Comparison of ENCODE assay signal across 8 cellular contexts in the genomic region with DNA sequence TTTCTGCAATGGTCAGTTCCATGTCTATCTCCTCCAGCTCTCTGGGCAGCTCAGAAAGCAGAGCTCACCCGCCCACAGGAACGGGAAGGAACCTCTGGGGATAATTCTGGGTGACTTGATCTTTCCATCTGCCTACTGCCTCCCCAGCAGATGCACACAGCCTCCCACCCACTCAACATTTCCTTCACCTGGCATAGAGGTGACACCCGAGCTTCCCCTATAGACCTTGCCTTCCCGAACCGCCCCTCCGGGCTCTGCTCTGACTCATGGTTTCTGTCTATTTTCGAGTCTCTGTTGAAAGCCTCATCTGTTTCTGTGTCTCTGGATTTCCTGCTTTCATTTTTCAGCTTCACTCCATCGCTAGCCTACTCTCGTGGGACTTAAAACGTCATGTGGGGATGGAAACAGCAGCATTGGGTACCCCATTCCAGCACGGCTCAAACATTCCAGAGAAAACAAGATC. TPM values are rescaled to one million over a fixed set of nuclear protein-coding genes. Genes with fewer than 3 reads are reported as not detected.
DNase-seq lines count a peak whose midpoint lies in the region; ATAC-seq and TF ChIP-seq lines count a peak whose summit lies in the region.

No MANE protein-coding gene starts in this region.

- H3K27ac ChIP-seq in WERI-Rb-1: no peak overlapping the region

- no peaks in the 10 kb centered on the region for H3K9me3 ChIP-seq in WERI-Rb-1 (ENCODE audit: severe bottlenecking)

- H3K36me3 ChIP-seq in WERI-Rb-1: peaks cover 16% of the 10 kb centered on the region

- no peaks in the 10 kb centered on the region for H3K27me3 ChIP-seq in WERI-Rb-1 (ENCODE audit: insufficient read depth, low read depth, severe bottlenecking)

- intact Hi-C loops in dendritic cell treated with granulocyte-macrophage colony-stimulating factor and Interleukin-4, amounts not matched to agents 40 ng/mL and 50 ng/mL, for 4 days (cut with micrococcal nuclease): no loop called here
- intact Hi-C loops in posterior cingulate gyrus (cut with DNase I): no loop called here

- H3K4me3 Mint-ChIP-seq in dendritic cell treated with granulocyte-macrophage colony-stimulating factor and Interleukin-4, amounts not matched to agents 40 ng/mL and 50 ng/mL, for 4 days: peak overlapping the region; percentile 34
- H3K4me3 Mint-ChIP-seq in progenitor cell of endocrine pancreas (ENCODE audit: low read depth): no peak overlapping the region

- H3K9me3 Mint-ChIP-seq in dendritic cell treated with granulocyte-macrophage colony-stimulating factor and Interleukin-4, amounts not matched to agents 40 ng/mL and 50 ng/mL, for 4 days: no peaks in the 10 kb centered on the region
- H3K9me3 Mint-ChIP-seq in progenitor cell of endocrine pancreas (ENCODE audit: low read depth): no peaks in the 10 kb centered on the region

- H3K27ac Mint-ChIP-seq in dendritic cell treated with granulocyte-macrophage colony-stimulating factor and Interleukin-4, amounts not matched to agents 40 ng/mL and 50 ng/mL, for 4 days: peak overlapping the region; percentile 49
- H3K27ac Mint-ChIP-seq in progenitor cell of endocrine pancreas: peak overlapping the region; percentile 7

- peaks cover 60% of the 10 kb centered on the region for H3K36me3 Mint-ChIP-seq in dendritic cell treated with granulocyte-macrophage colony-stimulating factor and Interleukin-4, amounts not matched to agents 40 ng/mL and 50 ng/mL, for 4 days (ENCODE audit: low read depth)
- H3K36me3 Mint-ChIP-seq in progenitor cell of endocrine pancreas (ENCODE audit: insufficient read depth): peaks cover 1% of the 10 kb centered on the region

- in situ Hi-C loops in ACHN (cut with HindIII; ENCODE audit: low pct_ligation_motif_present, low pct_unique_long_range_greater_than_20kb, low sequenced_read_pairs): no loop called here

- no peaks in the 10 kb centered on the region for H3K27me3 Mint-ChIP-seq in dendritic cell treated with granulocyte-macrophage colony-stimulating factor and Interleukin-4, amounts not matched to agents 40 ng/mL and 50 ng/mL, for 4 days
- no peaks in the 10 kb centered on the region for H3K27me3 Mint-ChIP-seq in progenitor cell of endocrine pancreas

- H3K4me1 Mint-ChIP-seq in dendritic cell treated with granulocyte-macrophage colony-stimulating factor and Interleukin-4, amounts not matched to agents 40 ng/mL and 50 ng/mL, for 4 days (ENCODE audit: low read depth): peaks cover 74% of the 10 kb centered on the region
- H3K4me1 Mint-ChIP-seq in progenitor cell of endocrine pancreas (ENCODE audit: low read depth): peaks cover 6% of the 10 kb centered on the region

- ATAC-seq in GM19025 (IDR thresholded peaks at IDR 0.05; ENCODE audit: low read depth, unreplicated experiment): peak; percentile 86
- ATAC-seq in HG03060 (IDR thresholded peaks at IDR 0.05; ENCODE audit: low read depth, unreplicated experiment): peak; percentile 59
- peak; percentile 99 for ATAC-seq in activated CD4-positive, CD25-positive, alpha-beta regulatory T cell treated with anti-CD3 and anti-CD28 coated beads, Interleukin-2, amount 50 U/mL, for 24 hours

- TF ChIP-seq CTCF in progenitor cell of endocrine pancreas (IDR thresholded peaks at IDR 0.05; ENCODE audit: unreplicated experiment) (no peak), WERI-Rb-1 (IDR thresholded peaks at IDR 0.05; ENCODE audit: low read depth, low read length) (no peak)

- DNase-seq in progenitor cell of endocrine pancreas (ENCODE audit: low spot score, unreplicated experiment) (no peak), WERI-Rb-1 (no peak), ACHN (no peak), posterior cingulate gyrus (no peak)

- no peak overlapping the region for H3K4me3 ChIP-seq in WERI-Rb-1 (ENCODE audit: low read depth, low read length)

RNA-seq across cellular contexts. Expression of a gene that starts 11.4 kb away (rescaled TPM):
- 66.8 and 68.1 TPM in 2 replicates for total RNA-seq in progenitor cell of endocrine pancreas

RNA-seq across cellular contexts. Expression of a gene that starts 11.6 kb away (rescaled TPM):
- total RNA-seq in progenitor cell of endocrine pancreas: 55.2 and 59.2 TPM in 2 replicates

RNA-seq across cellular contexts. Expression of a gene that starts 21.0 kb away (rescaled TPM):
- total RNA-seq in progenitor cell of endocrine pancreas: 14.8 and 16.3 TPM in 2 replicates

RNA-seq across cellular contexts. Expression of a gene that starts 39.2 kb away (rescaled TPM):
- total RNA-seq in progenitor cell of endocrine pancreas: 14.1 and 18.4 TPM in 2 replicates

RNA-seq across cellular contexts. Expression of a gene that starts 44.6 kb away (rescaled TPM):
- total RNA-seq in progenitor cell of endocrine pancreas: 83.8 and 86.9 TPM in 2 replicates
